In genomic region chr17:81741049-81741593, GRCh38 we compare ENCODE assay signal across 22 cellular contexts. TPM values are rescaled to one million over a fixed set of nuclear protein-coding genes. Genes with fewer than 3 reads are reported as not detected.
DNase-seq lines count a peak whose midpoint lies in the region; ATAC-seq and TF ChIP-seq lines count a peak whose summit lies in the region.
"Had no signal": no experiment of that assay in that cellular context is flagged by ENCODE, and none has a peak within 500 bp of the region (broad histone marks: within the 10 kb centered on the region; RNA-seq: fewer than 3 reads in every experiment).

No MANE protein-coding gene starts in this region.

- no peaks in the 10 kb centered on the region for H3K36me3 Mint-ChIP-seq in WTC11
- H3K36me3 Mint-ChIP-seq in stimulated activated memory B cell treated with anti-CD40 and anti-IgM and Interleukin-4, amounts not matched to agents 10 μg/mL and 1 μg/mL and 100 μg/mL, for 72 hours: no peaks in the 10 kb centered on the region
- H3K36me3 Mint-ChIP-seq: activated naive CD4-positive, alpha-beta T cell treated with anti-CD3 and anti-CD28 coated beads, Interleukin-2, amount 10 ng/mL, durations not matched to agents 7 days and 5 days had no signal

- CTCF ChIA-PET in WTC11 (lab: Charles Lee): no interaction called here

- no peak overlapping the region for H3K4me3 ChIP-seq in left lung
- H3K4me3 ChIP-seq: dorsolateral prefrontal cortex, tibial nerve had no signal

- no peak overlapping the region for H3K4me3 Mint-ChIP-seq in WTC11
- H3K4me3 Mint-ChIP-seq in stimulated activated memory B cell treated with anti-CD40 and anti-IgM and Interleukin-4, amounts not matched to agents 10 μg/mL and 1 μg/mL and 100 μg/mL, for 72 hours: no peak overlapping the region
- H3K4me3 Mint-ChIP-seq: activated naive CD4-positive, alpha-beta T cell treated with anti-CD3 and anti-CD28 coated beads, Interleukin-2, amount 10 ng/mL, durations not matched to agents 7 days and 5 days; activated T-cell treated with anti-CD3 and anti-CD28 coated beads, Interleukin-2, amount 50 U/mL, for 4 hours; B cell; neural crest cell had no signal

- H3K27ac ChIP-seq in left lung: no peak overlapping the region
- H3K27ac ChIP-seq: dorsolateral prefrontal cortex, tibial nerve had no signal

- TF ChIP-seq CTCF in WTC11 (IDR thresholded peaks at IDR 0.05) (no peak), left lung (IDR thresholded peaks at IDR 0.05) (no peak)

- no peaks in the 10 kb centered on the region for H3K9me3 Mint-ChIP-seq in WTC11
- no peaks in the 10 kb centered on the region for H3K9me3 Mint-ChIP-seq in stimulated activated memory B cell treated with anti-CD40 and anti-IgM and Interleukin-4, amounts not matched to agents 10 μg/mL and 1 μg/mL and 100 μg/mL, for 72 hours
- H3K9me3 Mint-ChIP-seq: activated naive CD4-positive, alpha-beta T cell treated with anti-CD3 and anti-CD28 coated beads, Interleukin-2, amount 10 ng/mL, durations not matched to agents 7 days and 5 days; activated T-cell treated with anti-CD3 and anti-CD28 coated beads, Interleukin-2, amount 50 U/mL, for 4 hours; neural crest cell had no signal

- H3K4me1 Mint-ChIP-seq in WTC11: no peaks in the 10 kb centered on the region
- peaks cover 2% of the 10 kb centered on the region for H3K4me1 Mint-ChIP-seq in stimulated activated memory B cell treated with anti-CD40 and anti-IgM and Interleukin-4, amounts not matched to agents 10 μg/mL and 1 μg/mL and 100 μg/mL, for 72 hours
- H3K4me1 Mint-ChIP-seq: B cell, neural crest cell had no signal

- H3K27ac Mint-ChIP-seq in WTC11: no peak overlapping the region
- no peak overlapping the region for H3K27ac Mint-ChIP-seq in stimulated activated memory B cell treated with anti-CD40 and anti-IgM and Interleukin-4, amounts not matched to agents 10 μg/mL and 1 μg/mL and 100 μg/mL, for 72 hours
- H3K27ac Mint-ChIP-seq: activated naive CD4-positive, alpha-beta T cell treated with anti-CD3 and anti-CD28 coated beads, Interleukin-2, amount 10 ng/mL, durations not matched to agents 7 days and 5 days; B cell had no signal

- DNase-seq in NCI-H524 (lab: John Stamatoyannopoulos, UW) (peak; percentile 37 to 46), NCI-H524 treated with DMSO at 0.1 percent for 48 hours (lab: John Stamatoyannopoulos, UW) (no peak), WTC11 (ENCODE audit: low spot score) (no peak), left lung (no peak), hepatic stellate cell (ENCODE audit: low spot score) (no peak), ureter (ENCODE audit: low spot score) (no peak)
- DNase-seq: activated CD4-positive, alpha-beta T cell treated with anti-CD3 and anti-CD28 coated beads for 1 hour; activated CD8-positive, alpha-beta memory T cell treated with anti-CD3 and anti-CD28 coated beads for 24 hours; activated naive CD4-positive, alpha-beta T cell treated with anti-CD3 and anti-CD28 coated beads, Interleukin-2, amount 10 ng/mL, durations not matched to agents 7 days and 5 days; activated T-cell treated with anti-CD3 and anti-CD28 coated beads, Interleukin-2, amount 50 U/mL, for 4 hours; anterior cingulate cortex; caudate nucleus; dorsolateral prefrontal cortex; NCI-H69; stimulated activated CD4-positive, alpha-beta T cell treated with anti-CD3 and anti-CD28 coated beads, Interleukin-2, amount 100 ng/mL, for 48 hours; stimulated activated naive CD4-positive, alpha-beta T cell treated with Interleukin-2 at 50 U/mL for 16 hours had no signal

- H3K27me3 Mint-ChIP-seq in WTC11 (ENCODE audit: low read depth): no peaks in the 10 kb centered on the region
- peaks cover 44% of the 10 kb centered on the region for H3K27me3 Mint-ChIP-seq in stimulated activated memory B cell treated with anti-CD40 and anti-IgM and Interleukin-4, amounts not matched to agents 10 μg/mL and 1 μg/mL and 100 μg/mL, for 72 hours

- no peaks in the 10 kb centered on the region for H3K36me3 ChIP-seq in left lung
- H3K36me3 ChIP-seq: tibial nerve had no signal

- intact Hi-C loops in left lung (cut with DNase I): no loop called here

- H3K9me3 ChIP-seq in left lung: no peaks in the 10 kb centered on the region
- H3K9me3 ChIP-seq: tibial nerve had no signal

- H3K4me1 ChIP-seq in left lung: peaks cover 0 to 8% of the 10 kb centered on the region in 2 donors

- peaks cover 0 to 22% of the 10 kb centered on the region in 2 donors for H3K27me3 ChIP-seq in left lung

- POLR2A ChIA-PET in WTC11 (lab: Charles Lee): no interaction called here

- peak; percentile 47 for ATAC-seq in WTC11
- ATAC-seq in left lung: peak; percentile 18
- ATAC-seq in stimulated activated memory B cell treated with anti-CD40 and anti-IgM and Interleukin-4, amounts not matched to agents 10 μg/mL and 1 μg/mL and 100 μg/mL, for 72 hours: peak; percentile 64
- no peak for ATAC-seq in HG02870 (IDR thresholded peaks at IDR 0.05; ENCODE audit: unreplicated experiment)
- ATAC-seq: Right ventricle myocardium inferior had no signal

TF ChIP-seq in WTC11, 78 proteins besides CTCF, POLR2A, EP300 and RAD21:
- TF ChIP-seq USF1 (CRISPR knock-in tag; IDR thresholded peaks at IDR 0.05) (no peak), ZNF121 (CRISPR knock-in tag; IDR thresholded peaks at IDR 0.05) (no peak), ZNF396 (CRISPR knock-in tag; IDR thresholded peaks at IDR 0.05; ENCODE audit: borderline replicate concordance) (no peak), ZNF317 (CRISPR knock-in tag; IDR thresholded peaks at IDR 0.05; ENCODE audit: borderline replicate concordance, low read depth) (no peak), SOX15 (CRISPR knock-in tag; IDR thresholded peaks at IDR 0.05) (no peak), ELF4 (CRISPR knock-in tag; IDR thresholded peaks at IDR 0.05; ENCODE audit: low read depth) (no peak)
- TF ChIP-seq, protein P1, sequence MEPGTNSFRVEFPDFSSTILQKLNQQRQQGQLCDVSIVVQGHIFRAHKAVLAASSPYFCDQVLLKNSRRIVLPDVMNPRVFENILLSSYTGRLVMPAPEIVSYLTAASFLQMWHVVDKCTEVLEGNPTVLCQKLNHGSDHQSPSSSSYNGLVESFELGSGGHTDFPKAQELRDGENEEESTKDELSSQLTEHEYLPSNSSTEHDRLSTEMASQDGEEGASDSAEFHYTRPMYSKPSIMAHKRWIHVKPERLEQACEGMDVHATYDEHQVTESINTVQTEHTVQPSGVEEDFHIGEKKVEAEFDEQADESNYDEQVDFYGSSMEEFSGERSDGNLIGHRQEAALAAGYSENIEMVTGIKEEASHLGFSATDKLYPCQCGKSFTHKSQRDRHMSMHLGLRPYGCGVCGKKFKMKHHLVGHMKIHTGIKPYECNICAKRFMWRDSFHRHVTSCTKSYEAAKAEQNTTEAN (CRISPR knock-in tag; IDR thresholded peaks at IDR 0.05): no peak

RNA-seq across cellular contexts. Expression of gene SLC25A10, which starts 29.0 kb away (rescaled TPM):
- total RNA-seq in WTC11 (2021) (34.0 to 38.7 TPM (median 37.9 TPM) in 3 replicates), left lung (10 to 100 TPM; 11.1 to 20.2 TPM), ureter (33.1 TPM)

RNA-seq across cellular contexts. Expression of gene MRPL12, which starts 38.0 kb away (rescaled TPM):
- 134 to 139 TPM (median 136 TPM) in 3 replicates for total RNA-seq in WTC11 (2021)
- 10 to 100 TPM; 45.0 to 72.2 TPM for total RNA-seq in left lung
- 59.8 TPM for total RNA-seq in ureter

RNA-seq across cellular contexts. Expression of gene HGS, which starts 57.3 kb away (rescaled TPM):
- total RNA-seq in WTC11 (2021) (83.7 to 113 TPM (median 90.8 TPM) in 3 replicates), left lung (100 to 1,000 TPM in 1 of 2 donors, 10 to 100 TPM in 1; 94.6 to 123 TPM), ureter (101 TPM)

RNA-seq across cellular contexts. Expression of gene ARL16, which starts 57.5 kb away (rescaled TPM):
- total RNA-seq in WTC11 (2021) (44.7 to 46.7 TPM (median 45.4 TPM) in 3 replicates), left lung (10 to 100 TPM; 22.5 to 27.0 TPM), ureter (35.5 TPM)

Comparison
In these comparisons a context has a peak if more than half of its experiments do, and no peak if none do; other contexts are left out.
1. DNase-seq: peak in NCI-H524 (2 of 2); none in NCI-H524 treated with DMSO at 0.1 percent for 48 hours (single experiment), WTC11 (single experiment), left lung (0 of 2), hepatic stellate cell (single experiment) and ureter (single experiment).